In genomic region chr17:72445055-72445991, GRCh38 we compare ENCODE assay signal across 23 cellular contexts.
A peak's percentile ranks its signal among the peaks of the same experiment; 100 is the strongest.
DNase-seq lines count a peak whose midpoint lies in the region; ATAC-seq and TF ChIP-seq lines count a peak whose summit lies in the region.
"Had no signal": no experiment of that assay in that cellular context is flagged by ENCODE, and none has a peak within 500 bp of the region (broad histone marks: within the 10 kb centered on the region; RNA-seq: fewer than 3 reads in every experiment).

No MANE protein-coding gene starts in this region.

- no peaks in the 10 kb centered on the region for H3K36me3 Mint-ChIP-seq in CD4-positive, alpha-beta memory T cell
- H3K36me3 Mint-ChIP-seq: activated naive CD8-positive, alpha-beta T cell treated with anti-CD3 and anti-CD28 coated beads, Interleukin-2, amount 10 ng/mL, durations not matched to agents 7 days and 5 days; CD14-positive monocyte had no signal

- H3K4me3 ChIP-seq in right lobe of liver, result no peak overlapping the region
- H3K4me3 ChIP-seq in CD4-positive, alpha-beta memory T cell (ENCODE audit: low read length in 2 of 2), result no peak overlapping the region
- H3K4me3 ChIP-seq: HAP-1, vagina had no signal

- H3K36me3 ChIP-seq in right lobe of liver, result no peaks in the 10 kb centered on the region
- no peaks in the 10 kb centered on the region for H3K36me3 ChIP-seq in CD4-positive, alpha-beta memory T cell (ENCODE audit: insufficient read depth, low read length)
- H3K36me3 ChIP-seq: HAP-1, vagina had no signal

- H3K9me3 ChIP-seq in right lobe of liver, result no peaks in the 10 kb centered on the region
- no peaks in the 10 kb centered on the region for H3K9me3 ChIP-seq in CD4-positive, alpha-beta memory T cell (ENCODE audit: control insufficient read depth in 1 of 2, low read length in 2 of 2)
- H3K9me3 ChIP-seq: HAP-1, vagina had no signal

- peak in 3 of 4 donors; percentile 34 to 79 (median 35) for ATAC-seq in right lobe of liver
- ATAC-seq: activated CD4-positive, alpha-beta T cell treated with anti-CD3 and anti-CD28 coated beads for 36 hours; stimulated activated naive CD8-positive, alpha-beta T cell treated with anti-CD3 and anti-CD28 coated beads, Interleukin-15, amount 100 ng/mL, for 72 hours had no signal

- no peak for TF ChIP-seq CTCF in right lobe of liver (IDR thresholded peaks at IDR 0.05)

- no peaks in the 10 kb centered on the region for H3K27me3 ChIP-seq in right lobe of liver
- H3K27me3 ChIP-seq in CD4-positive, alpha-beta memory T cell (ENCODE audit: insufficient read depth, low read length), result no peaks in the 10 kb centered on the region
- H3K27me3 ChIP-seq: vagina had no signal

- no peak overlapping the region for H3K4me3 Mint-ChIP-seq in CD4-positive, alpha-beta memory T cell
- H3K4me3 Mint-ChIP-seq: activated CD4-positive, alpha-beta T cell treated with anti-CD3 and anti-CD28 coated beads for 36 hours; activated naive CD8-positive, alpha-beta T cell treated with anti-CD3 and anti-CD28 coated beads, Interleukin-2, amount 10 ng/mL, durations not matched to agents 7 days and 5 days; CD14-positive monocyte; dendritic cell treated with granulocyte-macrophage colony-stimulating factor and Interleukin-4, amounts not matched to agents 40 ng/mL and 50 ng/mL, for 4 days; stimulated activated naive CD8-positive, alpha-beta T cell treated with anti-CD3 and anti-CD28 coated beads, Interleukin-15, amount 100 ng/mL, for 72 hours had no signal

- DNase-seq in HT-29 (ENCODE audit: low spot score) (peak; percentile 73), right lobe of liver (peak in 1 of 3 donors; percentile 43), putamen (ENCODE audit: low spot score) (peak; percentile 40), T1000 (lab: John Stamatoyannopoulos, UW) (no peak), ecto neural progenitor cell (ENCODE audit: low spot score) (no peak), UCSD-AML1 (lab: John Stamatoyannopoulos, UW; ENCODE audit: unreplicated experiment) (no peak)
- no peak for DNase-seq in CD4-positive, alpha-beta memory T cell
- DNase-seq: ACHN; activated CD4-positive, alpha-beta T cell treated with anti-CD3 and anti-CD28 coated beads for 36 hours; activated naive CD8-positive, alpha-beta T cell treated with anti-CD3 and anti-CD28 coated beads, Interleukin-2, amount 10 ng/mL, durations not matched to agents 7 days and 5 days; DMS153; GF-D8; KBM-7; NCI-H1930; NCI-H446; NK-92 treated with Interleukin-12 subunit alpha and Interleukin-12 subunit beta, amount 100 ng/mL, for 24 hours; RPMI8226; stimulated activated naive CD8-positive, alpha-beta T cell treated with anti-CD3 and anti-CD28 coated beads, Interleukin-15, amount 100 ng/mL, for 72 hours had no signal

- intact Hi-C loops in right lobe of liver (cut with DNase I), result no loop called here
- intact Hi-C loops in CD4-positive, alpha-beta memory T cell (cut with micrococcal nuclease), result no loop called here

- peaks cover 0 to 2% (median 0%) of the 10 kb centered on the region in 8 donors for H3K9me3 Mint-ChIP-seq in CD4-positive, alpha-beta memory T cell
- H3K9me3 Mint-ChIP-seq: activated naive CD8-positive, alpha-beta T cell treated with anti-CD3 and anti-CD28 coated beads, Interleukin-2, amount 10 ng/mL, durations not matched to agents 7 days and 5 days had no signal

- no peaks in the 10 kb centered on the region for H3K4me1 Mint-ChIP-seq in CD4-positive, alpha-beta memory T cell
- H3K4me1 Mint-ChIP-seq: activated CD4-positive, alpha-beta T cell treated with anti-CD3 and anti-CD28 coated beads for 36 hours; activated naive CD8-positive, alpha-beta T cell treated with anti-CD3 and anti-CD28 coated beads, Interleukin-2, amount 10 ng/mL, durations not matched to agents 7 days and 5 days; CD14-positive monocyte; stimulated activated naive CD8-positive, alpha-beta T cell treated with anti-CD3 and anti-CD28 coated beads, Interleukin-15, amount 100 ng/mL, for 72 hours had no signal

- no peak overlapping the region for H3K27ac Mint-ChIP-seq in CD4-positive, alpha-beta memory T cell
- H3K27ac Mint-ChIP-seq: activated CD4-positive, alpha-beta T cell treated with anti-CD3 and anti-CD28 coated beads for 36 hours; activated naive CD8-positive, alpha-beta T cell treated with anti-CD3 and anti-CD28 coated beads, Interleukin-2, amount 10 ng/mL, durations not matched to agents 7 days and 5 days; CD14-positive monocyte; dendritic cell treated with granulocyte-macrophage colony-stimulating factor and Interleukin-4, amounts not matched to agents 40 ng/mL and 50 ng/mL, for 4 days; stimulated activated naive CD8-positive, alpha-beta T cell treated with anti-CD3 and anti-CD28 coated beads, Interleukin-15, amount 100 ng/mL, for 72 hours had no signal

- 71% methylated on average over 11 of the region's 26 CpGs for WGBS in right lobe of liver (ENCODE audit: insufficient coverage, low coverage, low lambda C conversion rate, missing lambda C conversion rate)

- POLR2A ChIA-PET in CD4-positive, alpha-beta memory T cell (lab: Charles Lee; ENCODE audit: partially characterized antibody), result no interaction called here

- H3K27me3 Mint-ChIP-seq in CD4-positive, alpha-beta memory T cell, result peaks cover under 1 to 2% of the 10 kb centered on the region in 2 donors
- H3K27me3 Mint-ChIP-seq: activated CD4-positive, alpha-beta T cell treated with anti-CD3 and anti-CD28 coated beads for 36 hours; activated naive CD8-positive, alpha-beta T cell treated with anti-CD3 and anti-CD28 coated beads, Interleukin-2, amount 10 ng/mL, durations not matched to agents 7 days and 5 days; dendritic cell treated with granulocyte-macrophage colony-stimulating factor and Interleukin-4, amounts not matched to agents 40 ng/mL and 50 ng/mL, for 4 days; stimulated activated naive CD8-positive, alpha-beta T cell treated with anti-CD3 and anti-CD28 coated beads, Interleukin-15, amount 100 ng/mL, for 72 hours had no signal

- H3K27ac ChIP-seq in cingulate gyrus (ENCODE audit: low read depth, low read length) (peak overlapping the region; percentile 60), right lobe of liver (no peak overlapping the region)
- H3K27ac ChIP-seq in CD4-positive, alpha-beta memory T cell (ENCODE audit: low read depth, low read length), result no peak overlapping the region
- H3K27ac ChIP-seq: vagina had no signal

- TF ChIP-seq POLR2A in right lobe of liver (IDR thresholded peaks at IDR 0.05), result no peak

- CTCF ChIA-PET in CD4-positive, alpha-beta memory T cell (lab: Charles Lee; ENCODE audit: partially characterized antibody), result no interaction called here

- no peaks in the 10 kb centered on the region for H3K4me1 ChIP-seq in right lobe of liver
- H3K4me1 ChIP-seq in CD4-positive, alpha-beta memory T cell (ENCODE audit: insufficient read depth, low read length), result no peaks in the 10 kb centered on the region
- H3K4me1 ChIP-seq: HAP-1 had no signal

Comparison
In these comparisons a context has a peak if more than half of its experiments do, and no peak if none do; other contexts are left out.
1. DNase-seq: peak in HT-29 (single experiment) and putamen (single experiment); none in T1000 (single experiment), CD4-positive, alpha-beta memory T cell (0 of 5), ecto neural progenitor cell (single experiment) and UCSD-AML1 (single experiment).